In the genomic region with DNA sequence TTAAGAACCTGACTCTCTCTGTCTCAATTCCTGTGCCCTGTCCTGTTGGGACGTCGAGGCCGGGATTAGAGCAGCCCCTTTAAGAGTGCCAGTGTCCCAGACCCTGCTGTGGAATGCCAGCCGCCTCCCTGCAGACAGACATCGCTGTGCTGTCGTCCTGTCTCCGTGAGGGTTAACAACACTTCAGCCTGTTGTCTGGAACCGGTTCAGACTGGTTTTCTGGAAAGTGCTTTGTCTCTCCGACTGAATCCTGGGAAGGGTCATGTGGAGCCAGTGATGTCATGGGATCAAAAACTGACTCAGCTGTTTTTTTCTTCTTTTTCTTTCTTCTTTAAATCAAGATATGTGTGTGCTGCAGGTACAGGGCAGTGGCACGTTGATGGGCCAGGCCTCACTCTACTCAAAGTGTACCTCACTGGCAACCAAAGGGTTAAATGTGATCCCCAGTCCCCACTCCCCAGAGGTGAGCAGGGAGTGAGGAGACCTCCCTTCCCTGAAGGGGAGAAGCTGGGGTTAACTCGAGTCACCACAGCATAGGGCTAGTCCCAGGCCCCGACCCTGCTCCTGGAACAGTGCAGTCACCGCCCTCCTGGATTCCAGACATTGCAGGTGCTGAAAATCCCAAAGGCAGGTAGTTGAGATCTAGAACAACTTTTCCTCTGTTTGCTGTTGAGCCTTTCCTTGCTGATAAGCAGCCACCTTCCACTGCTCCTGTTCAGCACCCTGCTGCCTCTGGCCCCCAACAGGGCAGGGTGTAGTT, we compare ENCODE assay signal across 8 cellular contexts. TPM values are rescaled to one million over a fixed set of nuclear protein-coding genes. Genes with fewer than 3 reads are reported as not detected.
DNase-seq lines count a peak whose midpoint lies in the region; ATAC-seq and TF ChIP-seq lines count a peak whose summit lies in the region.

No MANE protein-coding gene starts in this region.

- peaks cover 19 to 47% of the 10 kb centered on the region in 2 experiments for H3K36me3 ChIP-seq in SK-N-SH (replicated peaks in 1 of 2; ENCODE audit: control insufficient read depth in 1 of 2, insufficient read depth in 2 of 2, low read length in 1 of 2)
- peaks cover 2% of the 10 kb centered on the region for H3K36me3 ChIP-seq in kidney epithelial cell (ENCODE audit: control insufficient read depth, insufficient read depth, low read length)

- no peak for TF ChIP-seq EP300 in SK-N-SH (IDR thresholded peaks at IDR 0.05; ENCODE audit: borderline replicate concordance in 1 of 2, low read depth in 1 of 2, low read length in 1 of 2)

- peak overlapping the region; percentile 11; the same call in 1 of the 2 replicates for H3K4me2 ChIP-seq in SK-N-SH

- peaks cover 43 to 51% of the 10 kb centered on the region in 2 experiments for H3K4me1 ChIP-seq in SK-N-SH (ENCODE audit: control insufficient read depth in 1 of 2, insufficient read depth in 2 of 2, low read depth in 1 of 2, low read length in 1 of 2)

- no peaks in the 10 kb centered on the region for H3K27me3 Mint-ChIP-seq in stimulated activated naive B cell treated with anti-CD40 and anti-IgM and Interleukin-4, amounts not matched to agents 10 μg/mL and 1 μg/mL and 100 μg/mL, for 72 hours

- peaks cover 87% of the 10 kb centered on the region for H3K79me2 ChIP-seq in SK-N-SH (ENCODE audit: insufficient read depth)

- 77% methylated on average over 11 of the region's 13 CpGs for WGBS in SK-N-SH (ENCODE audit: low lambda C conversion rate)

- H4K20me1 ChIP-seq in SK-N-SH (ENCODE audit: insufficient read depth), result peaks cover 20% of the 10 kb centered on the region

- H3K36me3 Mint-ChIP-seq in stimulated activated naive B cell treated with anti-CD40 and anti-IgM and Interleukin-4, amounts not matched to agents 10 μg/mL and 1 μg/mL and 100 μg/mL, for 72 hours, result peaks cover 46 to 69% of the 10 kb centered on the region in 2 donors

- peaks cover 17% of the 10 kb centered on the region; the same call in 1 of the 2 replicates for H3K9me3 ChIP-seq in SK-N-SH

- ATAC-seq in SK-N-SH treated with all-trans-retinoic acid at 6 μM for 48 hours, result no peak
- no peak for ATAC-seq in stimulated activated naive B cell treated with anti-CD40 and anti-IgM and Interleukin-4, amounts not matched to agents 10 μg/mL and 1 μg/mL and 100 μg/mL, for 72 hours (replicated peaks)
- ATAC-seq in HG03280 (IDR thresholded peaks at IDR 0.05; ENCODE audit: unreplicated experiment), result no peak
- ATAC-seq in HG03095 (IDR thresholded peaks at IDR 0.05; ENCODE audit: unreplicated experiment), result no peak

- H3F3A ChIP-seq in SK-N-SH (replicated peaks; ENCODE audit: insufficient read depth), result peaks cover 19% of the 10 kb centered on the region

- no peak overlapping the region for H2AFZ ChIP-seq in SK-N-SH (ENCODE audit: low read depth)

- H3K9me3 Mint-ChIP-seq in stimulated activated naive B cell treated with anti-CD40 and anti-IgM and Interleukin-4, amounts not matched to agents 10 μg/mL and 1 μg/mL and 100 μg/mL, for 72 hours, result peaks cover 7 to 15% of the 10 kb centered on the region in 2 donors

- peak overlapping the region; percentile 82 for H3K27ac Mint-ChIP-seq in stimulated activated naive B cell treated with anti-CD40 and anti-IgM and Interleukin-4, amounts not matched to agents 10 μg/mL and 1 μg/mL and 100 μg/mL, for 72 hours

- no peak overlapping the region for H3K9ac ChIP-seq in SK-N-SH

- peaks cover 45 to 55% of the 10 kb centered on the region in 2 donors for H3K4me1 Mint-ChIP-seq in stimulated activated naive B cell treated with anti-CD40 and anti-IgM and Interleukin-4, amounts not matched to agents 10 μg/mL and 1 μg/mL and 100 μg/mL, for 72 hours

- no peaks in the 10 kb centered on the region for H3K9me2 ChIP-seq in SK-N-SH

- CTCF ChIA-PET in SK-N-SH (lab: Yijun Ruan, JAX), result interaction anchor here (2.4 kb wide), 1 partner anchor 26 kb away, joined by 8 read pairs; no protein-coding TSS in a partner anchor

- H3K27me3 ChIP-seq in SK-N-SH (ENCODE audit: insufficient read depth) (no peaks in the 10 kb centered on the region), kidney epithelial cell (ENCODE audit: control insufficient read depth, insufficient read depth, low read length) (no peaks in the 10 kb centered on the region)

- TF ChIP-seq CTCF in SK-N-SH (IDR thresholded peaks at IDR 0.05) (no peak), cardiac fibroblast (IDR thresholded peaks at IDR 0.05; ENCODE audit: low read depth, low read length) (no peak), kidney epithelial cell (IDR thresholded peaks at IDR 0.05; ENCODE audit: insufficient read depth, low read length, poor library complexity, severe bottlenecking) (no peak)

- POLR2A ChIA-PET in SK-N-SH (lab: Yijun Ruan, JAX), result interaction anchor here (0.6 kb wide), 1 partner anchor 31 kb away, joined by 5 read pairs; no protein-coding TSS in a partner anchor

- DNase-seq in SK-N-SH (no peak), cardiac fibroblast (ENCODE audit: low read depth in 2 of 2) (peak; percentile 75 to 78), kidney epithelial cell (ENCODE audit: low read depth) (peak; percentile 55), DMS153 treated with DMSO at 0.1 percent for 48 hours (lab: John Stamatoyannopoulos, UW; ENCODE audit: unreplicated experiment) (no peak)
- no peak for DNase-seq in stimulated activated naive B cell treated with anti-CD40 and anti-IgM and Interleukin-4, amounts not matched to agents 10 μg/mL and 1 μg/mL and 100 μg/mL, for 72 hours

- H3K4me3 ChIP-seq in SK-N-SH (ENCODE audit: low read depth in 2 of 2, low read length in 1 of 2), result no peak overlapping the region
- no peak overlapping the region for H3K4me3 ChIP-seq in cardiac fibroblast (replicated peaks in 1 of 2; ENCODE audit: low read depth in 2 of 2, low read length in 2 of 2)
- H3K4me3 ChIP-seq in kidney epithelial cell (ENCODE audit: low read depth, low read length), result no peak overlapping the region

- H3K4me3 Mint-ChIP-seq in stimulated activated naive B cell treated with anti-CD40 and anti-IgM and Interleukin-4, amounts not matched to agents 10 μg/mL and 1 μg/mL and 100 μg/mL, for 72 hours, result no peak overlapping the region

- TF ChIP-seq RAD21 in SK-N-SH (IDR thresholded peaks at IDR 0.05; ENCODE audit: low read length), result no peak

- peak overlapping the region in 1 of 2 experiments; percentile 8; a peak in 2 of 4 replicates for H3K27ac ChIP-seq in SK-N-SH (ENCODE audit: low read depth in 2 of 2, low read length in 1 of 2)

TF ChIP-seq in SK-N-SH, 30 proteins besides CTCF, POLR2A, EP300 and RAD21:
- TF ChIP-seq, protein P1, sequence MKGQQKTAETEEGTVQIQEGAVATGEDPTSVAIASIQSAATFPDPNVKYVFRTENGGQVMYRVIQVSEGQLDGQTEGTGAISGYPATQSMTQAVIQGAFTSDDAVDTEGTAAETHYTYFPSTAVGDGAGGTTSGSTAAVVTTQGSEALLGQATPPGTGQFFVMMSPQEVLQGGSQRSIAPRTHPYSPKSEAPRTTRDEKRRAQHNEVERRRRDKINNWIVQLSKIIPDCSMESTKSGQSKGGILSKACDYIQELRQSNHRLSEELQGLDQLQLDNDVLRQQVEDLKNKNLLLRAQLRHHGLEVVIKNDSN (IDR thresholded peaks at IDR 0.05; ENCODE audit: borderline replicate concordance, low read depth), result 0 out of 2 replicates have a peak, but pooled peaks have one; percentile 14
- no peak for TF ChIP-seq EZH2phosphoT487 (IDR thresholded peaks at IDR 0.05; ENCODE audit: borderline replicate concordance, low read depth)

TF ChIP-seq in SK-N-SH treated with all-trans-retinoic acid at 6 μM for 48 hours, 23 proteins besides CTCF, POLR2A, EP300 and RAD21 (continues in another document):
- TF ChIP-seq PPARA (CRISPR knock-in tag; IDR thresholded peaks at IDR 0.05; ENCODE audit: borderline replicate concordance) (no peak), ZFP3 (CRISPR knock-in tag; IDR thresholded peaks at IDR 0.05) (no peak), BACH2 (CRISPR knock-in tag; IDR thresholded peaks at IDR 0.05; ENCODE audit: borderline replicate concordance) (no peak), ZNF8 (CRISPR knock-in tag; IDR thresholded peaks at IDR 0.05) (no peak), ZC3H10 (CRISPR knock-in tag; IDR thresholded peaks at IDR 0.05) (no peak), ESRRG (CRISPR knock-in tag; IDR thresholded peaks at IDR 0.05) (no peak), ZFP30 (CRISPR knock-in tag; IDR thresholded peaks at IDR 0.05) (no peak)
- TF ChIP-seq, protein P2, sequence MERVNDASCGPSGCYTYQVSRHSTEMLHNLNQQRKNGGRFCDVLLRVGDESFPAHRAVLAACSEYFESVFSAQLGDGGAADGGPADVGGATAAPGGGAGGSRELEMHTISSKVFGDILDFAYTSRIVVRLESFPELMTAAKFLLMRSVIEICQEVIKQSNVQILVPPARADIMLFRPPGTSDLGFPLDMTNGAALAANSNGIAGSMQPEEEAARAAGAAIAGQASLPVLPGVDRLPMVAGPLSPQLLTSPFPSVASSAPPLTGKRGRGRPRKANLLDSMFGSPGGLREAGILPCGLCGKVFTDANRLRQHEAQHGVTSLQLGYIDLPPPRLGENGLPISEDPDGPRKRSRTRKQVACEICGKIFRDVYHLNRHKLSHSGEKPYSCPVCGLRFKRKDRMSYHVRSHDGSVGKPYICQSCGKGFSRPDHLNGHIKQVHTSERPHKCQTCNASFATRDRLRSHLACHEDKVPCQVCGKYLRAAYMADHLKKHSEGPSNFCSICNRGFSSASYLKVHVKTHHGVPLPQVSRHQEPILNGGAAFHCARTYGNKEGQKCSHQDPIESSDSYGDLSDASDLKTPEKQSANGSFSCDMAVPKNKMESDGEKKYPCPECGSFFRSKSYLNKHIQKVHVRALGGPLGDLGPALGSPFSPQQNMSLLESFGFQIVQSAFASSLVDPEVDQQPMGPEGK (CRISPR knock-in tag; IDR thresholded peaks at IDR 0.05; ENCODE audit: borderline replicate concordance), result no peak

RNA-seq across cellular contexts. Expression of a gene that starts 50.8 kb away (rescaled TPM):
- 2.3 and 3.1 TPM in 2 replicates for polyA plus RNA-seq in SK-N-SH (2012; rRNA removed)
- polyA plus RNA-seq in SK-N-SH (2012; cell fraction: cytosol; rRNA removed), result 0.98 and 1.6 TPM in 2 replicates
- 3.3 and 4.1 TPM in 2 replicates for polyA plus RNA-seq in SK-N-SH (2012; cell fraction: nucleus; rRNA removed)
- 3.4 and 6.4 TPM in 2 replicates for total RNA-seq in kidney epithelial cell

RNA-seq across cellular contexts. Expression of a gene that starts 51.5 kb away (rescaled TPM):
- 1,643 and 1,828 TPM in 2 replicates for polyA plus RNA-seq in SK-N-SH (2012; rRNA removed)
- 1,527 and 1,826 TPM in 2 replicates for polyA plus RNA-seq in SK-N-SH (2012; cell fraction: cytosol; rRNA removed)
- polyA plus RNA-seq in SK-N-SH (2012; cell fraction: nucleus; rRNA removed), result 640 and 822 TPM in 2 replicates
- 58.8 and 127 TPM in 2 replicates for total RNA-seq in kidney epithelial cell

RNA-seq across cellular contexts. Expression of a gene that starts 59.0 kb away (rescaled TPM):
- polyA plus RNA-seq in SK-N-SH (2012; rRNA removed), result 28.0 and 36.6 TPM in 2 replicates
- 37.5 and 38.1 TPM in 2 replicates for polyA plus RNA-seq in SK-N-SH (2012; cell fraction: cytosol; rRNA removed)
- 22.9 and 35.5 TPM in 2 replicates for polyA plus RNA-seq in SK-N-SH (2012; cell fraction: nucleus; rRNA removed)
- total RNA-seq in kidney epithelial cell, result 90.7 and 304 TPM in 2 replicates

Comparison
In these comparisons a context has a peak if more than half of its experiments do, and no peak if none do; other contexts are left out.
1. DNase-seq: peak in cardiac fibroblast (2 of 2) and kidney epithelial cell (single experiment); none in SK-N-SH (single experiment), stimulated activated naive B cell treated with anti-CD40 and anti-IgM and Interleukin-4, amounts not matched to agents 10 μg/mL and 1 μg/mL and 100 μg/mL, for 72 hours (single experiment) and DMS153 treated with DMSO at 0.1 percent for 48 hours (single experiment).